10 cellular contexts compared by ENCODE assay signal in genomic region chr1:226466301-226466700, GRCh38.
"Had no signal": no experiment of that assay in that cellular context is flagged by ENCODE, and none has a peak within 500 bp of the region (broad histone marks: within the 10 kb centered on the region; RNA-seq: fewer than 3 reads in every experiment).

No MANE protein-coding gene starts in this region.

- H3K27ac ChIP-seq: body of pancreas, thyroid gland, uterus had no signal

- H3K9me3 ChIP-seq: thyroid gland, uterus had no signal

- ATAC-seq: body of pancreas; natural killer cell; stimulated activated naive CD8-positive, alpha-beta T cell treated with anti-CD3 and anti-CD28 coated beads, Interleukin-15, amount 100 ng/mL, for 72 hours had no signal

- H3K4me3 ChIP-seq: body of pancreas, thyroid gland, uterus had no signal

- DNase-seq: activated CD4-positive, alpha-beta T cell treated with anti-CD3 and anti-CD28 coated beads, Interleukin-2, amount 50 U/mL, for 4 hours; activated CD4-positive, CD25-positive, alpha-beta regulatory T cell treated with anti-CD3 and anti-CD28 coated beads, Interleukin-2, amount 50 U/mL, for 72 hours; activated T-cell treated with anti-CD3 and anti-CD28 coated beads, Interleukin-2, amount 50 U/mL, for 1 hour; body of pancreas; natural killer cell; stimulated activated CD4-positive, alpha-beta T cell treated with anti-CD3 and anti-CD28 coated beads, Interleukin-4, amount 100 ng/mL, for 24 hours; stimulated activated naive CD8-positive, alpha-beta T cell treated with anti-CD3 and anti-CD28 coated beads, Interleukin-15, amount 100 ng/mL, for 72 hours; T-helper 9 cell; thyroid gland; uterus had no signal

- H3K4me1 ChIP-seq: body of pancreas, thyroid gland, uterus had no signal

- H3K27me3 ChIP-seq: body of pancreas, thyroid gland, uterus had no signal

- H3K36me3 ChIP-seq: thyroid gland, uterus had no signal
